Comparison of ENCODE assay signal across 29 cellular contexts in the genomic region with DNA sequence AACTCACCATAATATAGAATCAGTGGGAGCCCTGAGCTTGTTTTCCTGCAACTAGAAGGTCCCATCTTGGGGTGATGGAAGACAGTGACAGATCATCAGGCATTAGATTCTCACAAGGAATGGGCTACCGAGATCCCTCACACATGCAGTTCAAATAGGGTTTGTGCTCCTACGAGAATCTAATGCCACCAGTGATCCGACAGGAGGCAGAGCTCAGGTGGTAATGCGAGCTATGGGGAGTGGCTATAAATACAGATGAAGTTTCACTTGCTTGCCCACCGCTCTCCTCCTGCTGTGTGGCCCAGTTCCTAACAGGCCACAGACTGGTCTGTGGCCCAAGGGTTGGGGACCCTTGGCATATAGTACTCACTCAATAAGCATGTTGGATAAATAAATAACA.
"Had no signal": no experiment of that assay in that cellular context is flagged by ENCODE, and none has a peak within 500 bp of the region (broad histone marks: within the 10 kb centered on the region; RNA-seq: fewer than 3 reads in every experiment).

No MANE protein-coding gene starts in this region.

- H3K36me3 ChIP-seq: colonic mucosa, esophagus muscularis mucosa, esophagus squamous epithelium, gastrocnemius medialis, gastroesophageal sphincter, heart left ventricle, heart right ventricle had no signal

- FAIRE-seq: endometrium, endothelial cell of umbilical vein, frontal cortex had no signal

- H3K27ac Mint-ChIP-seq: effector memory CD8-positive, alpha-beta T cell; endodermal cell had no signal

- H3K4me3 Mint-ChIP-seq: dendritic cell treated with granulocyte-macrophage colony-stimulating factor and Interleukin-4, amounts not matched to agents 40 ng/mL and 50 ng/mL, for 4 days; effector memory CD8-positive, alpha-beta T cell; endodermal cell had no signal

- H3K27me3 ChIP-seq: colonic mucosa, dorsolateral prefrontal cortex, esophagus muscularis mucosa, esophagus squamous epithelium, foreskin keratinocyte, gastrocnemius medialis, gastroesophageal sphincter, heart left ventricle, hepatocyte had no signal

- DNase-seq: colonic mucosa; cortex of kidney; dermis blood vessel endothelial cell; dorsolateral prefrontal cortex; effector CD4-positive, alpha-beta T cell; effector CD8-positive, alpha-beta T cell; effector memory CD4-positive, alpha-beta T cell; effector memory CD8-positive, alpha-beta T cell; endodermal cell; erythroblast; esophagus squamous epithelium; foreskin fibroblast; foreskin keratinocyte; foreskin melanocyte; gastrocnemius medialis; glutamatergic neuron; head of caudate nucleus; heart left ventricle; heart right ventricle had no signal

- H3K4me2 ChIP-seq: hepatocyte had no signal

- ATAC-seq: effector memory CD8-positive, alpha-beta T cell; esophagus mucosa; foreskin keratinocyte; gastrocnemius medialis; gastroesophageal sphincter; heart left ventricle; heart right ventricle had no signal

- H3K9me3 Mint-ChIP-seq: dendritic cell treated with granulocyte-macrophage colony-stimulating factor and Interleukin-4, amounts not matched to agents 40 ng/mL and 50 ng/mL, for 4 days; effector memory CD8-positive, alpha-beta T cell had no signal

- H3K9me3 ChIP-seq: colonic mucosa, esophagus muscularis mucosa, esophagus squamous epithelium, gastrocnemius medialis, gastroesophageal sphincter, heart left ventricle, heart right ventricle had no signal

- H3K79me2 ChIP-seq: hepatocyte had no signal

- H3K27ac ChIP-seq: colonic mucosa, coronary artery, dorsolateral prefrontal cortex, epithelial cell of prostate, esophagus muscularis mucosa, esophagus squamous epithelium, foreskin keratinocyte, gastrocnemius medialis, gastroesophageal sphincter, heart left ventricle, heart right ventricle, hepatocyte had no signal

- H2AFZ ChIP-seq: hepatocyte had no signal

- H3K27me3 Mint-ChIP-seq: effector memory CD8-positive, alpha-beta T cell had no signal

- H3K4me1 ChIP-seq: colonic mucosa, esophagus muscularis mucosa, esophagus squamous epithelium, foreskin keratinocyte, gastrocnemius medialis, gastroesophageal sphincter, heart right ventricle had no signal

- H3K4me3 ChIP-seq: colonic mucosa, coronary artery, dorsolateral prefrontal cortex, esophagus muscularis mucosa, esophagus squamous epithelium, gastrocnemius medialis, gastroesophageal sphincter, heart left ventricle, heart right ventricle, hepatocyte had no signal
